ENCODE assay signal across 16 cellular contexts in genomic region chr18:13288509-13289138, GRCh38.
A peak's percentile ranks its signal among the peaks of the same experiment; 100 is the strongest.
DNase-seq lines count a peak whose midpoint lies in the region; ATAC-seq lines count a peak whose summit lies in the region.
"Had no signal": no experiment of that assay in that cellular context is flagged by ENCODE, and none has a peak within 500 bp of the region (broad histone marks: within the 10 kb centered on the region; RNA-seq: fewer than 3 reads in every experiment).

No MANE protein-coding gene starts in this region.

- ATAC-seq in activated CD8-positive, alpha-beta memory T cell treated with anti-CD3 and anti-CD28 coated beads, Interleukin-2, amount 10 ng/mL, durations not matched to agents 7 days and 5 days, result peak; percentile 60
- ATAC-seq in HG03095 (IDR thresholded peaks at IDR 0.05; ENCODE audit: unreplicated experiment), result peak; percentile 56
- peak; percentile 72 for ATAC-seq in activated T-helper 17 cell treated with anti-CD3 and anti-CD28 coated beads, Interleukin-2, amount 50 U/mL, for 72 hours (replicated peaks)
- ATAC-seq in stimulated activated memory B cell treated with anti-CD40 and anti-IgM and Interleukin-4, amounts not matched to agents 10 μg/mL and 1 μg/mL and 100 μg/mL, for 72 hours, result peak; percentile 58
- ATAC-seq in HG03521 (IDR thresholded peaks at IDR 0.05; ENCODE audit: unreplicated experiment), result no peak
- no peak for ATAC-seq in GM19328 (IDR thresholded peaks at IDR 0.05; ENCODE audit: unreplicated experiment)

- H3K4me1 ChIP-seq in mesenchymal stem cell (ENCODE audit: control insufficient read depth, insufficient read depth, low read depth, low read length), result no peaks in the 10 kb centered on the region
- H3K4me1 ChIP-seq: Peyer's patch had no signal

- no peak overlapping the region for H3K4me3 ChIP-seq in mesenchymal stem cell (ENCODE audit: insufficient read depth in 1 of 2, low read depth in 1 of 2, low read length in 2 of 2)
- H3K4me3 ChIP-seq: Peyer's patch had no signal

- H3K27ac Mint-ChIP-seq in activated CD8-positive, alpha-beta memory T cell treated with anti-CD3 and anti-CD28 coated beads, Interleukin-2, amount 10 ng/mL, durations not matched to agents 7 days and 5 days, result peak overlapping the region; percentile 61
- peak overlapping the region; percentile 93 for H3K27ac Mint-ChIP-seq in activated T-helper 17 cell treated with anti-CD3 and anti-CD28 coated beads, Interleukin-2, amount 50 U/mL, for 72 hours
- no peak overlapping the region for H3K27ac Mint-ChIP-seq in stimulated activated memory B cell treated with anti-CD40 and anti-IgM and Interleukin-4, amounts not matched to agents 10 μg/mL and 1 μg/mL and 100 μg/mL, for 72 hours
- H3K27ac Mint-ChIP-seq: dendritic cell treated with granulocyte-macrophage colony-stimulating factor and Interleukin-4, amounts not matched to agents 40 ng/mL and 50 ng/mL, for 4 days had no signal

- no peaks in the 10 kb centered on the region for H3K9me3 ChIP-seq in mesenchymal stem cell (ENCODE audit: control insufficient read depth, low read length)
- H3K9me3 ChIP-seq: Peyer's patch had no signal

- no peaks in the 10 kb centered on the region for H3K9me3 Mint-ChIP-seq in activated CD8-positive, alpha-beta memory T cell treated with anti-CD3 and anti-CD28 coated beads, Interleukin-2, amount 10 ng/mL, durations not matched to agents 7 days and 5 days (ENCODE audit: low read depth)
- H3K9me3 Mint-ChIP-seq in activated T-helper 17 cell treated with anti-CD3 and anti-CD28 coated beads, Interleukin-2, amount 50 U/mL, for 72 hours, result no peaks in the 10 kb centered on the region
- no peaks in the 10 kb centered on the region for H3K9me3 Mint-ChIP-seq in stimulated activated memory B cell treated with anti-CD40 and anti-IgM and Interleukin-4, amounts not matched to agents 10 μg/mL and 1 μg/mL and 100 μg/mL, for 72 hours

- peaks cover 7% of the 10 kb centered on the region for H3K36me3 Mint-ChIP-seq in activated CD8-positive, alpha-beta memory T cell treated with anti-CD3 and anti-CD28 coated beads, Interleukin-2, amount 10 ng/mL, durations not matched to agents 7 days and 5 days
- H3K36me3 Mint-ChIP-seq in activated T-helper 17 cell treated with anti-CD3 and anti-CD28 coated beads, Interleukin-2, amount 50 U/mL, for 72 hours (ENCODE audit: low read depth), result peaks cover 5% of the 10 kb centered on the region
- H3K36me3 Mint-ChIP-seq in stimulated activated memory B cell treated with anti-CD40 and anti-IgM and Interleukin-4, amounts not matched to agents 10 μg/mL and 1 μg/mL and 100 μg/mL, for 72 hours, result no peaks in the 10 kb centered on the region

- no peak overlapping the region for H2BK12ac ChIP-seq in mesenchymal stem cell (ENCODE audit: low read length in 2 of 2)

- no peak overlapping the region for H3K27ac ChIP-seq in mesenchymal stem cell (ENCODE audit: low read length, poor library complexity, severe bottlenecking)
- H3K27ac ChIP-seq: Peyer's patch, VCaP had no signal

- H3K4me1 Mint-ChIP-seq in activated CD8-positive, alpha-beta memory T cell treated with anti-CD3 and anti-CD28 coated beads, Interleukin-2, amount 10 ng/mL, durations not matched to agents 7 days and 5 days, result peaks cover 75% of the 10 kb centered on the region
- H3K4me1 Mint-ChIP-seq in activated T-helper 17 cell treated with anti-CD3 and anti-CD28 coated beads, Interleukin-2, amount 50 U/mL, for 72 hours, result peaks cover 39% of the 10 kb centered on the region
- H3K4me1 Mint-ChIP-seq in stimulated activated memory B cell treated with anti-CD40 and anti-IgM and Interleukin-4, amounts not matched to agents 10 μg/mL and 1 μg/mL and 100 μg/mL, for 72 hours, result peaks cover 6% of the 10 kb centered on the region

- H3K36me3 ChIP-seq in mesenchymal stem cell (ENCODE audit: control insufficient read depth in 1 of 2, insufficient read depth in 2 of 2, low read depth in 1 of 2, low read length in 2 of 2), result no peaks in the 10 kb centered on the region
- H3K36me3 ChIP-seq: Peyer's patch had no signal

- no peak overlapping the region for H3K14ac ChIP-seq in mesenchymal stem cell (ENCODE audit: low read length in 2 of 2)

- H3K27me3 Mint-ChIP-seq in activated CD8-positive, alpha-beta memory T cell treated with anti-CD3 and anti-CD28 coated beads, Interleukin-2, amount 10 ng/mL, durations not matched to agents 7 days and 5 days, result peaks cover 20% of the 10 kb centered on the region
- H3K27me3 Mint-ChIP-seq in activated T-helper 17 cell treated with anti-CD3 and anti-CD28 coated beads, Interleukin-2, amount 50 U/mL, for 72 hours, result no peaks in the 10 kb centered on the region
- H3K27me3 Mint-ChIP-seq in stimulated activated memory B cell treated with anti-CD40 and anti-IgM and Interleukin-4, amounts not matched to agents 10 μg/mL and 1 μg/mL and 100 μg/mL, for 72 hours, result peaks cover 44% of the 10 kb centered on the region
- H3K27me3 Mint-ChIP-seq: dendritic cell treated with granulocyte-macrophage colony-stimulating factor and Interleukin-4, amounts not matched to agents 40 ng/mL and 50 ng/mL, for 4 days had no signal

- H2BK120ac ChIP-seq in mesenchymal stem cell (ENCODE audit: low read depth, low read length), result no peak overlapping the region

- no peaks in the 10 kb centered on the region for H3K79me1 ChIP-seq in mesenchymal stem cell (replicated peaks; ENCODE audit: low read length, poor library complexity, severe bottlenecking)

- H3K23ac ChIP-seq in mesenchymal stem cell (ENCODE audit: low read length in 2 of 2), result no peak overlapping the region

- no peak overlapping the region for H3K4me3 Mint-ChIP-seq in activated CD8-positive, alpha-beta memory T cell treated with anti-CD3 and anti-CD28 coated beads, Interleukin-2, amount 10 ng/mL, durations not matched to agents 7 days and 5 days
- peak overlapping the region; percentile 68 for H3K4me3 Mint-ChIP-seq in activated T-helper 17 cell treated with anti-CD3 and anti-CD28 coated beads, Interleukin-2, amount 50 U/mL, for 72 hours
- H3K4me3 Mint-ChIP-seq in stimulated activated memory B cell treated with anti-CD40 and anti-IgM and Interleukin-4, amounts not matched to agents 10 μg/mL and 1 μg/mL and 100 μg/mL, for 72 hours, result no peak overlapping the region
- H3K4me3 Mint-ChIP-seq: dendritic cell treated with granulocyte-macrophage colony-stimulating factor and Interleukin-4, amounts not matched to agents 40 ng/mL and 50 ng/mL, for 4 days had no signal

- H3K4ac ChIP-seq in mesenchymal stem cell (ENCODE audit: low read depth in 1 of 2, low read length in 2 of 2), result no peak overlapping the region

- peaks cover 0 to 7% of the 10 kb centered on the region in 2 experiments for H3K27me3 ChIP-seq in mesenchymal stem cell (ENCODE audit: control insufficient read depth in 1 of 2, insufficient read depth in 1 of 2, low read length in 2 of 2)
- H3K27me3 ChIP-seq: Peyer's patch had no signal

- no peak overlapping the region for H2AK5ac ChIP-seq in mesenchymal stem cell (ENCODE audit: low read length, severe bottlenecking)

- peak; percentile 71 for DNase-seq in activated CD8-positive, alpha-beta memory T cell treated with anti-CD3 and anti-CD28 coated beads, Interleukin-2, amount 10 ng/mL, durations not matched to agents 7 days and 5 days
- DNase-seq in activated CD8-positive, alpha-beta memory T cell treated with anti-CD3 and anti-CD28 coated beads, Interleukin-2, amount 50 U/mL, for 4 hours, result no peak
- no peak for DNase-seq in mesenchymal stem cell
- DNase-seq: activated effector memory CD4-positive, alpha-beta T cell treated with anti-CD3 and anti-CD28 coated beads, Interleukin-2, amount 50 U/mL, for 16 hours; COR-L47; erythroblast; kidney; NCI-H748 treated with DMSO at 0.1 percent for 48 hours; Peyer's patch had no signal

- H4K8ac ChIP-seq in mesenchymal stem cell (ENCODE audit: low read length), result no peak overlapping the region

- no peak overlapping the region for H3K4me2 ChIP-seq in mesenchymal stem cell (ENCODE audit: low read length, poor library complexity, severe bottlenecking)

- H2BK5ac ChIP-seq in mesenchymal stem cell (ENCODE audit: low read depth, low read length, poor library complexity, severe bottlenecking), result no peak overlapping the region

- H3K18ac ChIP-seq in mesenchymal stem cell (ENCODE audit: low read depth in 1 of 2, low read length in 2 of 2), result no peak overlapping the region

- no peak overlapping the region for H2AFZ ChIP-seq in mesenchymal stem cell (ENCODE audit: low read depth, low read length)

- no peak overlapping the region for H3K9ac ChIP-seq in mesenchymal stem cell (ENCODE audit: low read length)

- H2BK15ac ChIP-seq in mesenchymal stem cell (ENCODE audit: low read depth, poor library complexity, severe bottlenecking), result no peak overlapping the region

- H4K91ac ChIP-seq in mesenchymal stem cell (ENCODE audit: low read length), result no peak overlapping the region

- 77% methylated on average over 14 of the region's 16 CpGs for WGBS in mesenchymal stem cell

- CTCF ChIA-PET in activated CD8-positive, alpha-beta memory T cell treated with anti-CD3 and anti-CD28 coated beads, Interleukin-2, amount 10 ng/mL, durations not matched to agents 7 days and 5 days (lab: Charles Lee), result interaction anchor here (1.0 kb wide), 1 partner anchor 72 kb away, joined by 4 read pairs; no protein-coding TSS in a partner anchor

Comparison
In these comparisons a context has a peak if more than half of its experiments do, and no peak if none do; other contexts are left out.
1. ATAC-seq: peak in activated CD8-positive, alpha-beta memory T cell treated with anti-CD3 and anti-CD28 coated beads, Interleukin-2, amount 10 ng/mL, durations not matched to agents 7 days and 5 days (single experiment), HG03095 (single experiment), activated T-helper 17 cell treated with anti-CD3 and anti-CD28 coated beads, Interleukin-2, amount 50 U/mL, for 72 hours (single experiment) and stimulated activated memory B cell treated with anti-CD40 and anti-IgM and Interleukin-4, amounts not matched to agents 10 μg/mL and 1 μg/mL and 100 μg/mL, for 72 hours (single experiment); none in HG03521 (single experiment) and GM19328 (single experiment).